Comparison of ENCODE assay signal across 27 cellular contexts in the genomic region with DNA sequence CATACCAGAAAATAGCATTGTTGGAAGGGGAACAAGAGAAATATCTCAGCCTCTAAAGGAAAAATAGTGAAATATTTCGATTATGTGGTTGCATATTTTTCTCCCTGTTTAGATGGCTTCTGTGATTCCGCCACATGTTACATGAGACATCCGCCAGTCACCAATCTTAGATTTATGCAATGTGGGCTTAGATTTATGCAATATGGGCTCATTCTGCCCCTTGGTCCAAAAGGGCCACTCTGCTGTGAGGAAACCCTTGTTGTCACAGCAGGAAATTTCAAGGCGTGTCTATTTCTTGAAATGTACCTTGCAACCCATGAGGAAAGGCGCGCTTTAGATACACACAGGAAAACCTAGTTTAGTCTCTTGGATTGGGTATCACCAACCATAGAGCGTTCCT. TPM values are rescaled to one million over a fixed set of nuclear protein-coding genes. Genes with fewer than 3 reads are reported as not detected.
DNase-seq lines count a peak whose midpoint lies in the region; ATAC-seq lines count a peak whose summit lies in the region.
"Had no signal": no experiment of that assay in that cellular context is flagged by ENCODE, and none has a peak within 500 bp of the region (broad histone marks: within the 10 kb centered on the region; RNA-seq: fewer than 3 reads in every experiment).

No MANE protein-coding gene starts in this region.

- no peak overlapping the region for H3K27ac Mint-ChIP-seq in activated naive CD8-positive, alpha-beta T cell treated with anti-CD3 and anti-CD28 coated beads, Interleukin-2, amount 10 ng/mL, durations not matched to agents 7 days and 5 days
- no peak overlapping the region for H3K27ac Mint-ChIP-seq in activated naive CD8-positive, alpha-beta T cell treated with anti-CD3 and anti-CD28 coated beads for 36 hours
- H3K27ac Mint-ChIP-seq: activated naive CD4-positive, alpha-beta T cell treated with anti-CD3 and anti-CD28 coated beads, Interleukin-2, amount 50 U/mL, for 72 hours; activated T-cell treated with anti-CD3 and anti-CD28 coated beads, Interleukin-2, amount 50 U/mL, for 72 hours; progenitor cell of endocrine pancreas had no signal

- POLR2A ChIA-PET in activated naive CD8-positive, alpha-beta T cell treated with anti-CD3 and anti-CD28 coated beads, Interleukin-2, amount 10 ng/mL, durations not matched to agents 7 days and 5 days (lab: Charles Lee) = no interaction called here

- H3K4me1 Mint-ChIP-seq in activated naive CD8-positive, alpha-beta T cell treated with anti-CD3 and anti-CD28 coated beads, Interleukin-2, amount 10 ng/mL, durations not matched to agents 7 days and 5 days = peaks cover 4% of the 10 kb centered on the region
- peaks cover 8% of the 10 kb centered on the region for H3K4me1 Mint-ChIP-seq in activated naive CD8-positive, alpha-beta T cell treated with anti-CD3 and anti-CD28 coated beads for 36 hours

- no peak for DNase-seq in activated naive CD8-positive, alpha-beta T cell treated with anti-CD3 and anti-CD28 coated beads, Interleukin-2, amount 10 ng/mL, durations not matched to agents 7 days and 5 days
- DNase-seq in activated naive CD8-positive, alpha-beta T cell treated with anti-CD3 and anti-CD28 coated beads for 36 hours = no peak
- DNase-seq in NOMO-1 (lab: John Stamatoyannopoulos, UW; ENCODE audit: unreplicated experiment in 2 of 2) (peak; percentile 78 to 91), left lobe of liver (ENCODE audit: low spot score) (no peak), GOT3 (lab: John Stamatoyannopoulos, UW) (no peak), HCEC 1CT (no peak)
- no peak for DNase-seq in activated CD8-positive, alpha-beta memory T cell treated with anti-CD3 and anti-CD28 coated beads, Interleukin-2, amount 50 U/mL, for 48 hours
- DNase-seq: activated CD4-positive, alpha-beta T cell treated with anti-CD3 and anti-CD28 coated beads for 1 hour; activated T-cell treated with anti-CD3 and anti-CD28 coated beads, Interleukin-2, amount 50 U/mL, for 72 hours; body of pancreas; effector CD4-positive, alpha-beta T cell; hippocampal formation; KG1; left ventricle myocardium superior; NCI-H1048; NCI-H2081 treated with DMSO at 0.1 percent for 48 hours; NCI-H524 treated with DMSO at 0.1 percent for 48 hours; uterus had no signal

- H3K9me3 Mint-ChIP-seq in activated naive CD8-positive, alpha-beta T cell treated with anti-CD3 and anti-CD28 coated beads, Interleukin-2, amount 10 ng/mL, durations not matched to agents 7 days and 5 days = no peaks in the 10 kb centered on the region
- H3K9me3 Mint-ChIP-seq in activated naive CD8-positive, alpha-beta T cell treated with anti-CD3 and anti-CD28 coated beads for 36 hours = no peaks in the 10 kb centered on the region
- H3K9me3 Mint-ChIP-seq: activated naive CD4-positive, alpha-beta T cell treated with anti-CD3 and anti-CD28 coated beads, Interleukin-2, amount 50 U/mL, for 72 hours had no signal

- ATAC-seq in activated naive CD8-positive, alpha-beta T cell treated with anti-CD3 and anti-CD28 coated beads, Interleukin-2, amount 10 ng/mL, durations not matched to agents 7 days and 5 days (ENCODE audit: low read depth) = no peak
- peak; percentile 37 for ATAC-seq in left lobe of liver
- ATAC-seq: activated T-cell treated with anti-CD3 and anti-CD28 coated beads, Interleukin-2, amount 50 U/mL, for 72 hours; body of pancreas; left ventricle myocardium superior had no signal

- no peaks in the 10 kb centered on the region for H3K36me3 Mint-ChIP-seq in activated naive CD8-positive, alpha-beta T cell treated with anti-CD3 and anti-CD28 coated beads, Interleukin-2, amount 10 ng/mL, durations not matched to agents 7 days and 5 days
- no peaks in the 10 kb centered on the region for H3K36me3 Mint-ChIP-seq in activated naive CD8-positive, alpha-beta T cell treated with anti-CD3 and anti-CD28 coated beads for 36 hours
- H3K36me3 Mint-ChIP-seq: activated naive CD4-positive, alpha-beta T cell treated with anti-CD3 and anti-CD28 coated beads, Interleukin-2, amount 50 U/mL, for 72 hours had no signal

- H3K4me3 Mint-ChIP-seq in activated naive CD8-positive, alpha-beta T cell treated with anti-CD3 and anti-CD28 coated beads, Interleukin-2, amount 10 ng/mL, durations not matched to agents 7 days and 5 days = peak overlapping the region; percentile 50
- no peak overlapping the region for H3K4me3 Mint-ChIP-seq in activated naive CD8-positive, alpha-beta T cell treated with anti-CD3 and anti-CD28 coated beads for 36 hours
- H3K4me3 Mint-ChIP-seq: neural crest cell had no signal

- peaks cover 5% of the 10 kb centered on the region for H3K27me3 Mint-ChIP-seq in activated naive CD8-positive, alpha-beta T cell treated with anti-CD3 and anti-CD28 coated beads, Interleukin-2, amount 10 ng/mL, durations not matched to agents 7 days and 5 days
- no peaks in the 10 kb centered on the region for H3K27me3 Mint-ChIP-seq in activated naive CD8-positive, alpha-beta T cell treated with anti-CD3 and anti-CD28 coated beads for 36 hours
- H3K27me3 Mint-ChIP-seq: progenitor cell of endocrine pancreas had no signal

RNA-seq across cellular contexts. Expression of gene RS1, which starts 3.8 kb away (rescaled TPM):
- total RNA-seq in activated naive CD8-positive, alpha-beta T cell treated with anti-CD3 and anti-CD28 coated beads, Interleukin-2, amount 10 ng/mL, durations not matched to agents 7 days and 5 days = not detected
- not detected for total RNA-seq in activated naive CD8-positive, alpha-beta T cell treated with anti-CD3 and anti-CD28 coated beads for 36 hours
- not detected for total RNA-seq in left lobe of liver
- total RNA-seq: activated CD8-positive, alpha-beta memory T cell treated with anti-CD3 and anti-CD28 coated beads for 36 hours; activated naive CD4-positive, alpha-beta T cell treated with anti-CD3 and anti-CD28 coated beads, Interleukin-2, amount 50 U/mL, for 72 hours; activated T-cell treated with anti-CD3 and anti-CD28 coated beads, Interleukin-2, amount 50 U/mL, for 72 hours; body of pancreas; chondrocyte; epithelial cell of proximal tubule; HT1080; left ventricle myocardium superior; mononuclear cell; neural crest cell; OCI-LY7; progenitor cell of endocrine pancreas; uterus had no signal

RNA-seq across cellular contexts. Expression of gene PPEF1, which starts 39.4 kb away (rescaled TPM):
- not detected for total RNA-seq in activated naive CD8-positive, alpha-beta T cell treated with anti-CD3 and anti-CD28 coated beads, Interleukin-2, amount 10 ng/mL, durations not matched to agents 7 days and 5 days
- total RNA-seq in activated naive CD8-positive, alpha-beta T cell treated with anti-CD3 and anti-CD28 coated beads for 36 hours = not detected
- not detected for total RNA-seq in left lobe of liver
- total RNA-seq: activated CD8-positive, alpha-beta memory T cell treated with anti-CD3 and anti-CD28 coated beads for 36 hours; activated naive CD4-positive, alpha-beta T cell treated with anti-CD3 and anti-CD28 coated beads, Interleukin-2, amount 50 U/mL, for 72 hours; epithelial cell of proximal tubule; HT1080; OCI-LY7 had no signal

Comparison
In these comparisons a context has a peak if more than half of its experiments do, and no peak if none do; other contexts are left out.
1. DNase-seq: peak in NOMO-1 (2 of 2); none in activated naive CD8-positive, alpha-beta T cell treated with anti-CD3 and anti-CD28 coated beads, Interleukin-2, amount 10 ng/mL, durations not matched to agents 7 days and 5 days (single experiment), activated naive CD8-positive, alpha-beta T cell treated with anti-CD3 and anti-CD28 coated beads for 36 hours (single experiment), left lobe of liver (single experiment), GOT3 (single experiment), activated CD8-positive, alpha-beta memory T cell treated with anti-CD3 and anti-CD28 coated beads, Interleukin-2, amount 50 U/mL, for 48 hours (single experiment) and HCEC 1CT (single experiment).